8 cellular contexts compared by ENCODE assay signal in genomic region chrX:53081925-53082772, GRCh38. TPM values are rescaled to one million over a fixed set of nuclear protein-coding genes. Genes with fewer than 3 reads are reported as not detected.
A peak's percentile ranks its signal among the peaks of the same experiment; 100 is the strongest.
DNase-seq lines count a peak whose midpoint lies in the region; ATAC-seq, FAIRE-seq and TF ChIP-seq lines count a peak whose summit lies in the region.

TSS of gene TSPYL2 (plus strand) at chrX:53082367. CDS start at chrX:53082499, 132 bp downstream.

- ATAC-seq in GM18498 (IDR thresholded peaks at IDR 0.05; ENCODE audit: unreplicated experiment) (peak; percentile 95), HG02938 (IDR thresholded peaks at IDR 0.05; ENCODE audit: unreplicated experiment) (peak; percentile 94), psoas muscle (peak; percentile 94 to 98 (median 96))

- H3K27ac ChIP-seq in angular gyrus (ENCODE audit: low read depth, low read length): peak within 1 kb of the TSS; percentile 91
- peak within 1 kb of the TSS; percentile 89 to 94 for H3K27ac ChIP-seq in right atrium auricular region
- peak within 1 kb of the TSS; percentile 81 for H3K27ac ChIP-seq in psoas muscle

- H3K27me3 ChIP-seq in right atrium auricular region: no peaks in the 10 kb centered on the region
- H3K27me3 ChIP-seq in psoas muscle (ENCODE audit: insufficient read depth in 3 of 3, low read length in 2 of 3): peaks cover 0 to 31% (median 0%) of the 10 kb centered on the region in 3 donors

- H3K4me1 ChIP-seq in right atrium auricular region: peaks cover 0 to 12% of the 10 kb centered on the region in 2 donors
- H3K4me1 ChIP-seq in psoas muscle: no peaks in the 10 kb centered on the region

- DNase-seq in NCI-H187 (lab: John Stamatoyannopoulos, UW) (peak; percentile 32 to 55), T-helper 2 cell (peak; percentile 83 to 98 (median 92)), right atrium auricular region (ENCODE audit: low spot score) (peak; percentile 95), psoas muscle (peak; percentile 94 to 97), urothelium cell line (ENCODE audit: low spot score) (peak; percentile 96)

- H3K4me3 ChIP-seq in right atrium auricular region (peak within 1 kb of the TSS; percentile 56 to 71), psoas muscle (peak within 1 kb of the TSS; percentile 73)

- peaks cover 14% of the 10 kb centered on the region for H3K36me3 ChIP-seq in right atrium auricular region
- peaks cover 0 to 18% of the 10 kb centered on the region in 2 donors for H3K36me3 ChIP-seq in psoas muscle (ENCODE audit: insufficient read depth in 1 of 2, low read depth in 1 of 2)

- TF ChIP-seq CTCF in right atrium auricular region (IDR thresholded peaks at IDR 0.05) (no peak), psoas muscle (IDR thresholded peaks at IDR 0.05) (no peak)

- no peaks in the 10 kb centered on the region for H3K9me3 ChIP-seq in right atrium auricular region
- no peaks in the 10 kb centered on the region for H3K9me3 ChIP-seq in psoas muscle

- 0 to 41% (median 0%) methylated on average over 17 to 85 of the region's 86 CpGs for WGBS in psoas muscle, 3 donors

- FAIRE-seq in urothelium cell line (lab: Jason Lieb, UNC): peak; percentile 76

- intact Hi-C loops in psoas muscle (cut with DNase I): loop anchor here (5.0 to 10.0 kb wide), 2 partner anchors 143 to 200 kb away; partner anchors contain the start of genes IQSEC2 (in 1 of the 2) and KDM5C (in 1 of the 2)

RNA-seq across cellular contexts. Expression of gene TSPYL2, which starts in this region (rescaled TPM):
- total RNA-seq in right atrium auricular region: 10 to 100 TPM; 39.9 to 44.0 TPM
- 10 to 100 TPM; 20.0 to 56.4 (median 28.1) TPM for total RNA-seq in psoas muscle
- polyA plus RNA-seq in psoas muscle: 10 to 100 TPM in 2 of 3 donors, 1 to 10 TPM in 1; 9.2 to 45.2 (median 23.2) TPM

Comparison
In these comparisons a context has a peak if more than half of its experiments do, and no peak if none do; other contexts are left out.
1. Peak in every context shown above with its lines: DNase-seq, ATAC-seq, H3K4me3 ChIP-seq and H3K27ac ChIP-seq.
2. DNase-seq: peak in every context shown above with its lines; median percentile 96 in urothelium cell line; 96 in psoas muscle; 95 in right atrium auricular region; 92 in T-helper 2 cell; 44 in NCI-H187.